21 cellular contexts compared by ENCODE assay signal in the genomic region with DNA sequence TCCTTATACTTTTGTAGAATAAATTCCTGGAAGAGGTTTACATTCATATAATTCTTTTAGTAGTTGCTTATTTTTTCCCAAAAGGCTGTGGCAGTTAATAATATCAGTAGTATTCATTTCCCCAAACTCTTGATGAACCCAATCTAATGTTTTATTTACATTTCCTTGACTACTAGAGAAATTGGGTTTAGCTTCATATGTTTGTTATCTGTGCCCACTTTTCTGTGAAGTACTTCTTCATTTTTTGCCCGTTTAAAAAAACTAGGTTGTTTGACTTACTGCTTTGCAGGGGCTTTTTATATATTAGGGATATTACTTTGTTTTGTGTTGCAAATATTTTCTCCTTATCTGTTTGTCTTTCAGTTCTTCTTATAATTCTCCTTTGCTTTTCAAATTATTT.
"Had no signal": no experiment of that assay in that cellular context is flagged by ENCODE, and none has a peak within 500 bp of the region (broad histone marks: within the 10 kb centered on the region; RNA-seq: fewer than 3 reads in every experiment).

No MANE protein-coding gene starts in this region.

- H3K4me3 ChIP-seq: colonic mucosa, gastrocnemius medialis, pancreas, smooth muscle cell, testis, tibial artery had no signal

- H3K4me3 Mint-ChIP-seq: natural killer cell, type B pancreatic cell had no signal

- H3K36me3 ChIP-seq: colonic mucosa, gastrocnemius medialis, pancreas, tibial artery had no signal

- ATAC-seq: gastrocnemius medialis; left lobe of liver; natural killer cell; sciatic nerve; stimulated activated naive CD8-positive, alpha-beta T cell treated with anti-CD3 and anti-CD28 coated beads, Interleukin-15, Interleukin-2, amounts not matched to agents 100 U/mL and 50 U/mL, for 24 hours had no signal

- H3K27me3 Mint-ChIP-seq: progenitor cell of endocrine pancreas, type B pancreatic cell had no signal

- H3K9me3 Mint-ChIP-seq: natural killer cell, type B pancreatic cell had no signal

- H3K36me3 Mint-ChIP-seq: natural killer cell had no signal

- H3K9me3 ChIP-seq: colonic mucosa, gastrocnemius medialis, pancreas, testis, tibial artery had no signal

- H3K4me1 ChIP-seq: colonic mucosa, testis, tibial artery had no signal

- H3K27me3 ChIP-seq: colonic mucosa, gastrocnemius medialis, pancreas, testis, tibial artery had no signal

- H3K27ac ChIP-seq: colonic mucosa, gastrocnemius medialis, testis, tibial artery had no signal

- DNase-seq: colonic mucosa; effector memory CD4-positive, alpha-beta T cell; foreskin fibroblast; gastrocnemius medialis; head of caudate nucleus; kidney; natural killer cell; pancreas; stimulated activated CD4-positive, alpha-beta T cell treated with anti-CD3 and anti-CD28 coated beads, Interleukin-12 subunit alpha, Interleukin-12 subunit beta, amount 100 ng/mL, for 4 hours; stimulated activated CD4-positive, alpha-beta T cell treated with anti-CD3 and anti-CD28 coated beads, Interleukin-1b, Interleukin-23, amount 100 ng/mL, for 48 hours; stimulated activated CD4-positive, alpha-beta T cell treated with anti-CD3 and anti-CD28 coated beads, Interleukin-4, amount 100 ng/mL, for 1 hour; stimulated activated CD8-positive, alpha-beta memory T cell treated with anti-CD3 and anti-CD28 coated beads, Interleukin-4, amount 100 ng/mL, for 48 hours; stimulated activated naive CD8-positive, alpha-beta T cell treated with anti-CD3 and anti-CD28 coated beads, Interleukin-15, Interleukin-2, amounts not matched to agents 100 U/mL and 50 U/mL, for 24 hours; substantia nigra; tibial artery had no signal

- H3K27ac Mint-ChIP-seq: natural killer cell, type B pancreatic cell had no signal
